ENCODE assay signal across 8 cellular contexts in genomic region chr11:44728491-44728910, GRCh38. TPM values are rescaled to one million over a fixed set of nuclear protein-coding genes. Genes with fewer than 3 reads are reported as not detected.
DNase-seq lines count a peak whose midpoint lies in the region; ATAC-seq and TF ChIP-seq lines count a peak whose summit lies in the region.

No MANE protein-coding gene starts in this region.

- no peak for TF ChIP-seq RAD21 in neural cell (conservative IDR thresholded peaks at IDR 0.05)

- in situ Hi-C loops in GM23248 (cut with MboI), result loop anchor here (5.0 kb wide), 1 partner anchor 164 kb away; no protein-coding TSS in a partner anchor

- DNase-seq in AG10803 (ENCODE audit: low read depth), result no peak
- DNase-seq in effector memory CD4-positive, alpha-beta T cell, result no peak
- no peak for DNase-seq in anterior cingulate cortex (lab: John Stamatoyannopoulos, UW)
- DNase-seq in GM23248, result no peak
- no peak for DNase-seq in MV-4-11 (lab: John Stamatoyannopoulos, UW)

- H3K4me1 ChIP-seq in HUES48 (ENCODE audit: control insufficient read depth, insufficient read depth, low read length), result peaks cover 51% of the 10 kb centered on the region
- H3K4me1 ChIP-seq in effector memory CD4-positive, alpha-beta T cell (ENCODE audit: control insufficient read depth, insufficient read depth, low read length, poor library complexity, severe bottlenecking), result peaks cover 36% of the 10 kb centered on the region
- H3K4me1 ChIP-seq in GM23248 (ENCODE audit: insufficient read depth), result no peaks in the 10 kb centered on the region

- H4K20me1 ChIP-seq in neural cell (ENCODE audit: insufficient read depth) (no peaks in the 10 kb centered on the region), GM23248 (ENCODE audit: insufficient read depth) (no peaks in the 10 kb centered on the region)

- H3K4me2 ChIP-seq in neural cell (ENCODE audit: low read length), result peak overlapping the region; percentile 73
- H3K4me2 ChIP-seq in GM23248 (ENCODE audit: unreplicated experiment), result no peak overlapping the region

- TF ChIP-seq CTCF in AG10803 (conservative IDR thresholded peaks at IDR 0.05; ENCODE audit: low read length) (no peak), neural cell (IDR thresholded peaks at IDR 0.05; ENCODE audit: poor library complexity, severe bottlenecking) (no peak)

- TF ChIP-seq EP300 in neural cell (conservative IDR thresholded peaks at IDR 0.05; ENCODE audit: poor library complexity, severe bottlenecking), result no peak

- peaks cover 50% of the 10 kb centered on the region for H3K79me2 ChIP-seq in neural cell (replicated peaks; ENCODE audit: insufficient read depth, low read length)
- H3K79me2 ChIP-seq in GM23248 (ENCODE audit: insufficient read depth), result no peaks in the 10 kb centered on the region

- H3K9ac ChIP-seq in HUES48 (ENCODE audit: low read depth, low read length), result no peak overlapping the region
- peak overlapping the region; percentile 86 for H3K9ac ChIP-seq in neural cell (ENCODE audit: low read length)
- no peak overlapping the region for H3K9ac ChIP-seq in GM23248

- H2AFZ ChIP-seq in neural cell (ENCODE audit: low read depth, low read length) (no peak overlapping the region), GM23248 (no peak overlapping the region)

- H3K27me3 ChIP-seq in HUES48 (ENCODE audit: control insufficient read depth, insufficient read depth, low read length) (peaks cover 77% of the 10 kb centered on the region), neural cell (ENCODE audit: insufficient read depth, low read depth, low read length) (no peaks in the 10 kb centered on the region), GM23248 (replicated peaks; ENCODE audit: insufficient read depth) (peaks cover 62% of the 10 kb centered on the region)
- H3K27me3 ChIP-seq in effector memory CD4-positive, alpha-beta T cell (replicated peaks; ENCODE audit: control insufficient read depth, insufficient read depth, low read length, poor library complexity, severe bottlenecking), result no peaks in the 10 kb centered on the region

- H3K9me3 ChIP-seq in HUES48 (ENCODE audit: control insufficient read depth, insufficient read depth, low read length) (no peaks in the 10 kb centered on the region), neural cell (ENCODE audit: low read length) (no peaks in the 10 kb centered on the region), GM23248 (ENCODE audit: low read depth) (no peaks in the 10 kb centered on the region)
- H3K9me3 ChIP-seq in effector memory CD4-positive, alpha-beta T cell (ENCODE audit: control insufficient read depth, low read length), result no peaks in the 10 kb centered on the region

- peak overlapping the region; percentile 25 for H3K27ac ChIP-seq in HUES48 (ENCODE audit: low read depth, low read length)
- H3K27ac ChIP-seq in effector memory CD4-positive, alpha-beta T cell (ENCODE audit: insufficient read depth, low read length, poor library complexity, severe bottlenecking), result no peak overlapping the region
- H3K27ac ChIP-seq in neural cell (ENCODE audit: low read length), result no peak overlapping the region
- H3K27ac ChIP-seq in GM23248, result no peak overlapping the region

- 31 to 32% methylated on average over 6 of the region's 6 CpGs for WGBS in GM23248 (ENCODE audit: low coverage in 1 of 2, low lambda C conversion rate in 2 of 2, missing lambda C conversion rate in 2 of 2), 2 experiments

- H3F3A ChIP-seq in neural cell (ENCODE audit: insufficient read depth, low read length, poor library complexity, severe bottlenecking) (no peaks in the 10 kb centered on the region), GM23248 (ENCODE audit: insufficient read depth) (no peaks in the 10 kb centered on the region)

- H3K36me3 ChIP-seq in HUES48 (ENCODE audit: control insufficient read depth, insufficient read depth, low read length) (no peaks in the 10 kb centered on the region), neural cell (ENCODE audit: insufficient read depth, low read length) (no peaks in the 10 kb centered on the region), GM23248 (ENCODE audit: low read depth) (no peaks in the 10 kb centered on the region)
- no peaks in the 10 kb centered on the region for H3K36me3 ChIP-seq in effector memory CD4-positive, alpha-beta T cell (ENCODE audit: control insufficient read depth, insufficient read depth, low read length)

- no peaks in the 10 kb centered on the region for H3K9me2 ChIP-seq in neural cell (ENCODE audit: insufficient read depth, low read length)
- H3K9me2 ChIP-seq in GM23248 (ENCODE audit: insufficient read depth), result no peaks in the 10 kb centered on the region

- ATAC-seq in GM21515 (IDR thresholded peaks at IDR 0.05; ENCODE audit: unreplicated experiment), result no peak

- peak overlapping the region; percentile 61; the same call in 1 of the 2 replicates for H3K4me3 ChIP-seq in AG10803 (ENCODE audit: low read length)
- peak overlapping the region; percentile 72 for H3K4me3 ChIP-seq in HUES48 (ENCODE audit: low read depth, low read length)
- H3K4me3 ChIP-seq in effector memory CD4-positive, alpha-beta T cell (ENCODE audit: insufficient read depth, low read depth, low read length, poor library complexity, severe bottlenecking), result peak overlapping the region; percentile 99
- peak overlapping the region; percentile 96 for H3K4me3 ChIP-seq in neural cell (ENCODE audit: low read length)
- H3K4me3 ChIP-seq in GM23248, result no peak overlapping the region

TF ChIP-seq in neural cell, 6 proteins besides CTCF, POLR2A, EP300 and RAD21:
- TF ChIP-seq REST (IDR thresholded peaks at IDR 0.05; ENCODE audit: borderline replicate concordance) (no peak), EZH2 (IDR thresholded peaks at IDR 0.05; ENCODE audit: borderline replicate concordance, insufficient read depth, low read length, poor library complexity, severe bottlenecking) (no peak), SMC3 (conservative IDR thresholded peaks at IDR 0.05; ENCODE audit: poor library complexity) (no peak), POLR2AphosphoS5 (IDR thresholded peaks at IDR 0.05) (no peak), MXI1 (conservative IDR thresholded peaks at IDR 0.05; ENCODE audit: poor library complexity, severe bottlenecking) (no peak), TAF1 (IDR thresholded peaks at IDR 0.05; ENCODE audit: low read depth) (no peak)

RNA-seq across cellular contexts. Expression of gene TSPAN18, which starts 1.7 kb away (rescaled TPM):
- polyA plus RNA-seq in neural cell (8.4 and 9.4 TPM in 2 replicates), GM23248 (2016; fragmentation: Nextera tagmentation; extraction: Ambion mirVana) (0.09 and 0.20 TPM in 2 replicates)
- polyA minus RNA-seq in neural cell, result 23.4 and 26.5 TPM in 2 replicates
- 0.54 TPM in 1 of 2 replicates, not detected in the other for total RNA-seq in GM23248 (2014; rRNA removed; shearing (Covaris generic))
